Comparison of ENCODE assay signal across 4 cellular contexts in genomic region chr2:38936516-38936915, GRCh38. TPM values are rescaled to one million over a fixed set of nuclear protein-coding genes. Genes with fewer than 3 reads are reported as not detected.
"Had no signal": no experiment of that assay in that cellular context is flagged by ENCODE, and none has a peak within 500 bp of the region (broad histone marks: within the 10 kb centered on the region; RNA-seq: fewer than 3 reads in every experiment).

No MANE protein-coding gene starts in this region.

RNA-seq across cellular contexts. Expression of gene ARHGEF33, which starts 46.8 kb away (rescaled TPM):
- total RNA-seq: activated CD4-positive, alpha-beta T cell treated with anti-CD3 and anti-CD28 coated beads, Interleukin-2, amount 10 ng/mL, durations not matched to agents 7 days and 5 days; activated CD8-positive, alpha-beta T cell treated with anti-CD3 and anti-CD28 coated beads for 36 hours; T-helper 17 cell; T-helper 2 cell treated with Interferon-gamma antibody and Interleukin-4, amounts not matched to agents 100 ng/mL and 5 ng/mL, for 36 hours had no signal
